ENCODE assay signal across 20 cellular contexts in genomic region chr1:147567594-147568381, GRCh38. TPM values are rescaled to one million over a fixed set of nuclear protein-coding genes. Genes with fewer than 3 reads are reported as not detected.
DNase-seq lines count a peak whose midpoint lies in the region; ATAC-seq and TF ChIP-seq lines count a peak whose summit lies in the region.
"Had no signal": no experiment of that assay in that cellular context is flagged by ENCODE, and none has a peak within 500 bp of the region (broad histone marks: within the 10 kb centered on the region; RNA-seq: fewer than 3 reads in every experiment).

No MANE protein-coding gene starts in this region.

- H4K20me1 ChIP-seq in BLaER1 treated with 17β-estradiol and CSF1 and Interleukin-3, amounts not matched to agents 10 nM and 100 nM = no peaks in the 10 kb centered on the region; a peak in 1 of 22 replicates

- H3K36me3 Mint-ChIP-seq in endodermal cell (ENCODE audit: low read depth) (peaks cover 3% of the 10 kb centered on the region), mesothelial cell of epicardium (peaks cover 3% of the 10 kb centered on the region)
- H3K36me3 Mint-ChIP-seq in activated naive CD8-positive, alpha-beta T cell treated with anti-CD3 and anti-CD28 coated beads for 36 hours = peaks cover 9% of the 10 kb centered on the region
- H3K36me3 Mint-ChIP-seq: natural killer cell treated with Interleukin-12 subunit alpha and Interleukin-12 subunit beta and Interleukin-15 and Interleukin-18, amount 100 ng/mL, for 72 hours had no signal

- H3K27ac Mint-ChIP-seq in endodermal cell = peak overlapping the region; percentile 89
- H3K27ac Mint-ChIP-seq in mesothelial cell of epicardium = peak overlapping the region; percentile 10
- no peak overlapping the region for H3K27ac Mint-ChIP-seq in activated naive CD8-positive, alpha-beta T cell treated with anti-CD3 and anti-CD28 coated beads for 36 hours
- H3K27ac Mint-ChIP-seq: CD4-positive, CD25-positive, alpha-beta regulatory T cell; natural killer cell treated with Interleukin-12 subunit alpha and Interleukin-12 subunit beta and Interleukin-15 and Interleukin-18, amount 100 ng/mL, for 72 hours had no signal

- H3K27me3 ChIP-seq in BLaER1 treated with 17β-estradiol and CSF1 and Interleukin-3, amounts not matched to agents 10 nM and 100 nM = peaks cover 0 to 66% (median 0%) of the 10 kb centered on the region in 11 experiments; a peak in 5 of 22 replicates
- no peaks in the 10 kb centered on the region for H3K27me3 ChIP-seq in endodermal cell (ENCODE audit: control insufficient read depth, insufficient read depth, low read length, poor library complexity, severe bottlenecking)
- H3K27me3 ChIP-seq: upper lobe of left lung had no signal

- no peak for ATAC-seq in HG02981 (IDR thresholded peaks at IDR 0.05; ENCODE audit: unreplicated experiment)
- no peak for ATAC-seq in HG03457 (IDR thresholded peaks at IDR 0.05; ENCODE audit: unreplicated experiment)
- ATAC-seq: natural killer cell treated with Interleukin-12 subunit alpha and Interleukin-12 subunit beta and Interleukin-15 and Interleukin-18, amount 100 ng/mL, for 72 hours had no signal

- peak; percentile 48 for DNase-seq in LNCaP clone FGC (ENCODE audit: low read depth)
- peak; percentile 71 for DNase-seq in endodermal cell
- DNase-seq in mesothelial cell of epicardium (ENCODE audit: low spot score in 2 of 2, unreplicated experiment in 2 of 2) = no peak
- DNase-seq in substantia nigra (lab: John Stamatoyannopoulos, UW) = no peak
- no peak for DNase-seq in activated naive CD8-positive, alpha-beta T cell treated with anti-CD3 and anti-CD28 coated beads for 36 hours
- DNase-seq: activated CD4-positive, alpha-beta T cell treated with anti-CD3 and anti-CD28 coated beads, Interleukin-2, amount 50 U/mL, for 1 hour; activated naive CD4-positive, alpha-beta T cell; CD4-positive, CD25-positive, alpha-beta regulatory T cell; cortex of kidney; DND-41; mammary epithelial cell; NCI-H187; NCI-H524; stimulated activated naive CD4-positive, alpha-beta T cell; T-helper 9 cell had no signal

- 4 to 6% methylated on average over 2 of the region's 2 CpGs for WGBS in endodermal cell (ENCODE audit: insufficient coverage in 1 of 2, insufficient read length in 1 of 2), 2 experiments

- 0 out of 22 replicates have a peak, but pooled peaks cover 0 to 3% (median 0%) of the 10 kb centered on the region in 11 experiments for H3K9me3 ChIP-seq in BLaER1 treated with 17β-estradiol and CSF1 and Interleukin-3, amounts not matched to agents 10 nM and 100 nM (replicated peaks in 1 of 11)
- no peaks in the 10 kb centered on the region for H3K9me3 ChIP-seq in endodermal cell (ENCODE audit: control insufficient read depth, low read length)
- H3K9me3 ChIP-seq: upper lobe of left lung had no signal

- H3K36me3 ChIP-seq in BLaER1 treated with 17β-estradiol and CSF1 and Interleukin-3, amounts not matched to agents 10 nM and 100 nM = no peaks in the 10 kb centered on the region; a peak in 1 of 22 replicates
- H3K36me3 ChIP-seq in endodermal cell (ENCODE audit: control insufficient read depth, insufficient read depth, low read length) = no peaks in the 10 kb centered on the region
- H3K36me3 ChIP-seq: upper lobe of left lung had no signal

- H3K27ac ChIP-seq in BLaER1 treated with 17β-estradiol and CSF1 and Interleukin-3, amounts not matched to agents 10 nM and 100 nM = no peak overlapping the region
- peak overlapping the region; percentile 34 for H3K27ac ChIP-seq in endodermal cell (ENCODE audit: low read depth, low read length)
- H3K27ac ChIP-seq in substantia nigra (ENCODE audit: low read depth, low read length, poor library complexity, severe bottlenecking) = no peak overlapping the region
- H3K27ac ChIP-seq: upper lobe of left lung had no signal

- peaks cover 29% of the 10 kb centered on the region for H3K4me1 Mint-ChIP-seq in endodermal cell
- peaks cover 24% of the 10 kb centered on the region for H3K4me1 Mint-ChIP-seq in mesothelial cell of epicardium
- H3K4me1 Mint-ChIP-seq in activated naive CD8-positive, alpha-beta T cell treated with anti-CD3 and anti-CD28 coated beads for 36 hours = peaks cover 29% of the 10 kb centered on the region

- H3K27me3 Mint-ChIP-seq in endodermal cell (ENCODE audit: insufficient read depth) (no peaks in the 10 kb centered on the region), mesothelial cell of epicardium (ENCODE audit: low read depth) (no peaks in the 10 kb centered on the region)
- H3K27me3 Mint-ChIP-seq in activated naive CD8-positive, alpha-beta T cell treated with anti-CD3 and anti-CD28 coated beads for 36 hours = no peaks in the 10 kb centered on the region

- H3K4me3 ChIP-seq in BLaER1 treated with 17β-estradiol and CSF1 and Interleukin-3, amounts not matched to agents 10 nM and 100 nM = no peak overlapping the region
- H3K4me3 ChIP-seq in LNCaP clone FGC (ENCODE audit: low read depth, low read length) (peak overlapping the region; percentile 30), endodermal cell (ENCODE audit: low read length) (peak overlapping the region; percentile 65)
- H3K4me3 ChIP-seq: upper lobe of left lung had no signal

- H3K4me2 ChIP-seq in BLaER1 treated with 17β-estradiol and CSF1 and Interleukin-3, amounts not matched to agents 10 nM and 100 nM = peak overlapping the region in 8 of 11 experiments; percentile 6 to 42 (median 31); a peak in 13 of 22 replicates

- H3K4me1 ChIP-seq in BLaER1 treated with 17β-estradiol and CSF1 and Interleukin-3, amounts not matched to agents 10 nM and 100 nM = peaks cover 0 to 39% (median 20%) of the 10 kb centered on the region in 10 experiments; a peak in 13 of 20 replicates
- peaks cover 12% of the 10 kb centered on the region for H3K4me1 ChIP-seq in endodermal cell (ENCODE audit: control insufficient read depth, insufficient read depth, low read length)
- H3K4me1 ChIP-seq: upper lobe of left lung had no signal

- TF ChIP-seq CTCF in LNCaP clone FGC (IDR thresholded peaks at IDR 0.05; ENCODE audit: control insufficient read depth, extremely low read depth, insufficient read depth) (no peak), endodermal cell (conservative IDR thresholded peaks at IDR 0.05) (no peak), mesothelial cell of epicardium (IDR thresholded peaks at IDR 0.05; ENCODE audit: unreplicated experiment) (no peak)

- H3K9me3 Mint-ChIP-seq in endodermal cell (no peaks in the 10 kb centered on the region), mesothelial cell of epicardium (no peaks in the 10 kb centered on the region)
- no peaks in the 10 kb centered on the region for H3K9me3 Mint-ChIP-seq in activated naive CD8-positive, alpha-beta T cell treated with anti-CD3 and anti-CD28 coated beads for 36 hours
- H3K9me3 Mint-ChIP-seq: natural killer cell treated with Interleukin-12 subunit alpha and Interleukin-12 subunit beta and Interleukin-15 and Interleukin-18, amount 100 ng/mL, for 72 hours had no signal

- peak overlapping the region; percentile 25 for H3K4me3 Mint-ChIP-seq in endodermal cell
- H3K4me3 Mint-ChIP-seq in mesothelial cell of epicardium = no peak overlapping the region
- no peak overlapping the region for H3K4me3 Mint-ChIP-seq in activated naive CD8-positive, alpha-beta T cell treated with anti-CD3 and anti-CD28 coated beads for 36 hours
- H3K4me3 Mint-ChIP-seq: CD4-positive, CD25-positive, alpha-beta regulatory T cell; natural killer cell treated with Interleukin-12 subunit alpha and Interleukin-12 subunit beta and Interleukin-15 and Interleukin-18, amount 100 ng/mL, for 72 hours had no signal

- no peak overlapping the region for H3K9ac ChIP-seq in BLaER1 treated with 17β-estradiol and CSF1 and Interleukin-3, amounts not matched to agents 10 nM and 100 nM
- H3K9ac ChIP-seq in endodermal cell (ENCODE audit: extremely low read depth, low read length, poor library complexity, severe bottlenecking) = no peak overlapping the region

RNA-seq across cellular contexts. Expression of gene BCL9, which starts 26.5 kb away (rescaled TPM):
- total RNA-seq in endodermal cell (10 to 100 TPM; 63.8 to 77.5 TPM), mesothelial cell of epicardium (63.6 to 64.2 TPM (median 63.7 TPM) in 3 replicates)
- polyA plus RNA-seq in endodermal cell (2013, experiment 1 of 2) = 53.2 TPM
- 51.7 TPM for polyA plus RNA-seq in endodermal cell (2013, experiment 2 of 2)
- total RNA-seq in activated naive CD8-positive, alpha-beta T cell treated with anti-CD3 and anti-CD28 coated beads for 36 hours = 10 to 100 TPM; 32.2 to 32.8 TPM

Comparison
In these comparisons a context has a peak if more than half of its experiments do, and no peak if none do; other contexts are left out.
1. H3K4me3 ChIP-seq: peak in LNCaP clone FGC (single experiment) and endodermal cell (single experiment); none in BLaER1 treated with 17β-estradiol and CSF1 and Interleukin-3, amounts not matched to agents 10 nM and 100 nM (0 of 10).
2. DNase-seq: peak in LNCaP clone FGC (single experiment) and endodermal cell (single experiment); none in mesothelial cell of epicardium (0 of 2), substantia nigra (0 of 49) and activated naive CD8-positive, alpha-beta T cell treated with anti-CD3 and anti-CD28 coated beads for 36 hours (single experiment).